ENCODE assay signal across 10 cellular contexts in genomic region chr10:98445200-98445812, GRCh38. TPM values are rescaled to one million over a fixed set of nuclear protein-coding genes. Genes with fewer than 3 reads are reported as not detected.
DNase-seq lines count a peak whose midpoint lies in the region; ATAC-seq, FAIRE-seq and TF ChIP-seq lines count a peak whose summit lies in the region.
"Had no signal": no experiment of that assay in that cellular context is flagged by ENCODE, and none has a peak within 500 bp of the region (broad histone marks: within the 10 kb centered on the region; RNA-seq: fewer than 3 reads in every experiment).

No MANE protein-coding gene starts in this region.

- no peak overlapping the region for H3T11ph ChIP-seq in H9 (ENCODE audit: low read length)

- TF ChIP-seq RAD21 in A549 (conservative IDR thresholded peaks at IDR 0.05 in 1 of 2, IDR thresholded peaks at IDR 0.05 in 1 of 2) (no peak), GM12878 (IDR thresholded peaks at IDR 0.05; ENCODE audit: insufficient read depth, low read depth, low read length) (no peak)

- no peak overlapping the region for H2BK20ac ChIP-seq in H9 (ENCODE audit: low read depth, low read length, poor library complexity, severe bottlenecking)

- H4K5ac ChIP-seq in H9 (ENCODE audit: insufficient read length, low read depth, low read length): no peak overlapping the region

- CTCF ChIA-PET in A549 (lab: Yijun Ruan, JAX): interaction anchor here (1.5 to 1.9 kb wide), 3 partner anchors 9 to 22 kb away, joined by 5 to 9 read pairs (median 5); no protein-coding TSS in a partner anchor
- CTCF ChIA-PET in GM12878 (lab: Yijun Ruan, JAX): interaction anchor here (1.6 to 4.7 kb wide), 4 partner anchors 17 to 105 kb away, joined by 3 to 22 read pairs (median 6); no protein-coding TSS in a partner anchor

- H4K8ac ChIP-seq in H9 (replicated peaks; ENCODE audit: insufficient read length, low read depth, low read length): no peak overlapping the region

- no peaks in the 10 kb centered on the region for H3K23me2 ChIP-seq in H9 (ENCODE audit: insufficient read length, low read depth, low read length, poor library complexity, severe bottlenecking)

- FAIRE-seq in A549 (lab: Jason Lieb, UNC) (no peak), GM12878 (lab: Jason Lieb, UNC) (no peak)

- no peak overlapping the region; a peak in 1 of 6 replicates for H3K27ac ChIP-seq in A549
- no peak overlapping the region for H3K27ac ChIP-seq in H9 (ENCODE audit: insufficient read length, low read depth, low read length)
- peak overlapping the region; percentile 91 for H3K27ac ChIP-seq in GM12878 (ENCODE audit: control insufficient read depth, insufficient read depth)
- H3K27ac ChIP-seq in mucosa of rectum (ENCODE audit: low read depth in 2 of 2, low read length in 2 of 2): no peak overlapping the region

- H3K9ac ChIP-seq in H9 (ENCODE audit: extremely low read depth, insufficient read length, low read length) (no peak overlapping the region), GM12878 (ENCODE audit: control insufficient read depth, insufficient read depth, low read length) (peak overlapping the region; percentile 93), mucosa of rectum (ENCODE audit: low read depth in 1 of 2, low read length in 2 of 2) (peak overlapping the region in 1 of 2 donors; percentile 52)

- TF ChIP-seq EP300 in A549 (IDR thresholded peaks at IDR 0.05) (no peak), GM12878 (IDR thresholded peaks at IDR 0.05; ENCODE audit: borderline replicate concordance in 1 of 2, control insufficient read depth in 1 of 2, low read depth in 2 of 2, low read length in 2 of 2) (no peak)

- no peak overlapping the region for H3K56ac ChIP-seq in H9 (ENCODE audit: insufficient read length, low read depth, low read length)

- H2AK5ac ChIP-seq in H9 (ENCODE audit: insufficient read length, low read length): no peak overlapping the region

- no peaks in the 10 kb centered on the region for H3K79me1 ChIP-seq in H9 (ENCODE audit: insufficient read depth, low read depth, low read length, poor library complexity, severe bottlenecking)

- H3K9me3 ChIP-seq in A549 (peaks cover 9% of the 10 kb centered on the region; the same call in 2 of the 3 replicates), H9 (ENCODE audit: control insufficient read depth, low read depth, low read length) (no peaks in the 10 kb centered on the region), GM12878 (replicated peaks; ENCODE audit: control insufficient read depth, insufficient read depth, low read length) (no peaks in the 10 kb centered on the region), mucosa of rectum (ENCODE audit: control insufficient read depth in 2 of 2, low read length in 2 of 2) (no peaks in the 10 kb centered on the region)

- no peak overlapping the region for H3K23ac ChIP-seq in H9 (ENCODE audit: insufficient read length, low read depth, low read length)

- H3K4ac ChIP-seq in H9 (ENCODE audit: low read depth, low read length): no peak overlapping the region

- peaks cover 5 to 6% of the 10 kb centered on the region in 2 experiments; a peak in 3 of 4 replicates for H3K4me1 Mint-ChIP-seq in H9

- DNase-seq in A549 (ENCODE audit: low read depth in 1 of 2, low spot score in 1 of 2) (no peak), H9 (no peak), GM12878 (ENCODE audit: low read depth, low spot score) (no peak), NOMO-1 treated with dmso at 0.1 percent for 144 hours (lab: John Stamatoyannopoulos, UW; ENCODE audit: unreplicated experiment) (no peak), NCI-H2029 treated with DMSO at 0.1 percent for 48 hours (lab: John Stamatoyannopoulos, UW) (no peak), NCI-H1694 (lab: John Stamatoyannopoulos, UW) (no peak)
- DNase-seq in activated effector memory CD4-positive, alpha-beta T cell treated with Interleukin-2 at 50 U/mL for 16 hours: no peak
- DNase-seq: activated CD4-positive, alpha-beta T cell treated with anti-CD3 and anti-CD28 coated beads for 1 hour; NCI-H1436 had no signal

- peak in 1 of 2 experiments; percentile 4; a peak in 1 of 6 replicates for ATAC-seq in A549
- no peak for ATAC-seq in GM12878

- POLR2A ChIA-PET in A549 (lab: Yijun Ruan, JAX) (no interaction called here), GM12878 (lab: Charles Lee) (interaction anchor here (1.7 kb wide), 1 partner anchor 32 kb away, joined by 3 read pairs; no protein-coding TSS in a partner anchor)

- H3K36me3 ChIP-seq in GM12878 (ENCODE audit: control insufficient read depth in 2 of 2, insufficient read depth in 2 of 2, low read length in 1 of 2): peaks cover 3 to 6% of the 10 kb centered on the region in 2 experiments
- peaks cover 27 to 30% of the 10 kb centered on the region in 2 donors for H3K36me3 ChIP-seq in mucosa of rectum (ENCODE audit: control insufficient read depth in 2 of 2, insufficient read depth in 2 of 2, low read length in 2 of 2)

- H3K36me3 Mint-ChIP-seq in H9 (ENCODE audit: insufficient read depth in 1 of 3, low read depth in 3 of 3): peaks cover 40 to 47% (median 47%) of the 10 kb centered on the region in 3 experiments

- H4K20me1 ChIP-seq in H9 (ENCODE audit: control insufficient read depth, insufficient read depth, insufficient read length) (no peaks in the 10 kb centered on the region), GM12878 (ENCODE audit: control insufficient read depth, insufficient read depth) (no peaks in the 10 kb centered on the region; the same call in 1 of the 2 replicates)

- H3K79me2 ChIP-seq in H9 (ENCODE audit: insufficient read depth, low read length) (no peaks in the 10 kb centered on the region), GM12878 (ENCODE audit: control insufficient read depth, insufficient read depth, low read length) (peaks cover 30% of the 10 kb centered on the region)

- H4K91ac ChIP-seq in H9 (ENCODE audit: insufficient read length, low read depth, low read length): peak overlapping the region; percentile 35

- H2BK15ac ChIP-seq in H9 (ENCODE audit: low read depth, low read length): no peak overlapping the region

- intact Hi-C loops in GM12878 (cut with micrococcal nuclease; ENCODE audit: unreplicated experiment): no loop called here

- peak overlapping the region; percentile 79 for H3K4me2 ChIP-seq in A549
- H3K4me2 ChIP-seq in H9 (ENCODE audit: insufficient read depth, insufficient read length, low read length): peak overlapping the region; percentile 30
- H3K4me2 ChIP-seq in GM12878 (ENCODE audit: control insufficient read depth, insufficient read depth): peak overlapping the region; percentile 78

- H2BK5ac ChIP-seq in H9 (ENCODE audit: insufficient read length, low read length): no peak overlapping the region

- H2BK12ac ChIP-seq in H9 (ENCODE audit: insufficient read length, low read depth, low read length): no peak overlapping the region

- TF ChIP-seq CTCF in A549 (IDR thresholded peaks at IDR 0.05) (no peak), H9 (conservative IDR thresholded peaks at IDR 0.05) (no peak), GM12878 (IDR thresholded peaks at IDR 0.05 in 2 of 3, conservative IDR thresholded peaks at IDR 0.05 in 1 of 3; ENCODE audit: control insufficient read depth in 2 of 3, extremely low read depth in 1 of 3, insufficient read depth in 1 of 3, low read depth in 3 of 3, low read length in 3 of 3) (no peak)

- peaks cover 3% of the 10 kb centered on the region; the same call in 1 of the 3 replicates for H3K4me1 ChIP-seq in A549
- no peaks in the 10 kb centered on the region for H3K4me1 ChIP-seq in H9 (ENCODE audit: insufficient read depth, low read length)
- H3K4me1 ChIP-seq in GM12878 (ENCODE audit: control insufficient read depth, insufficient read depth, low read length): peaks cover 15% of the 10 kb centered on the region
- H3K4me1 ChIP-seq in mucosa of rectum (ENCODE audit: control insufficient read depth in 2 of 2, insufficient read depth in 2 of 2, low read length in 2 of 2): peaks cover 2 to 14% of the 10 kb centered on the region in 2 donors

- peaks cover 0 to 7% of the 10 kb centered on the region in 2 experiments; a peak in 3 of 5 replicates for H3K9me3 Mint-ChIP-seq in H9

- H3K4me3 ChIP-seq in A549: no peak overlapping the region; the same call in 2 of the 3 replicates
- H3K4me3 ChIP-seq in GM12878: peak overlapping the region; percentile 84
- H3K4me3 ChIP-seq in mucosa of rectum (ENCODE audit: low read length in 2 of 2): peak overlapping the region; percentile 79 to 90

- SMC1A ChIA-PET in GM12878 (lab: Charles Lee; ENCODE audit: uncharacterized antibody, unreplicated experiment): interaction anchor here (1.0 kb wide), 1 partner anchor 22 kb away, joined by 4 read pairs; no protein-coding TSS in a partner anchor

- 0 out of 2 replicates have a peak, but pooled peaks cover under 1% of the 10 kb centered on the region for H3K27me3 Mint-ChIP-seq in H9 (ENCODE audit: low read depth)

- BruUV-seq in GM12878 (replicated peaks; lab: Mats Ljungman, UMichigan): no TSS peak

- H3K18ac ChIP-seq in H9 (ENCODE audit: insufficient read length, low read depth, low read length): no peak overlapping the region

- H3K27ac Mint-ChIP-seq in H9: no peak overlapping the region

- H2AFZ ChIP-seq in H9 (ENCODE audit: low read length) (no peak overlapping the region), GM12878 (ENCODE audit: control insufficient read depth, low read depth, low read length) (no peak overlapping the region)

- H3K14ac ChIP-seq in H9 (ENCODE audit: insufficient read depth, low read length): no peak overlapping the region

- H3K27me3 ChIP-seq in H9 (ENCODE audit: insufficient read depth, low read length): no peaks in the 10 kb centered on the region
- no peaks in the 10 kb centered on the region for H3K27me3 ChIP-seq in GM12878 (replicated peaks in 1 of 2; ENCODE audit: control insufficient read depth in 2 of 2, insufficient read depth in 2 of 2, low read length in 1 of 2)
- no peaks in the 10 kb centered on the region for H3K27me3 ChIP-seq in mucosa of rectum (ENCODE audit: control insufficient read depth in 2 of 2, insufficient read depth in 2 of 2, low read length in 2 of 2)

- no peak for TF ChIP-seq POLR2A in A549 (IDR thresholded peaks at IDR 0.05; ENCODE audit: low read length)
- no peak; the same call in 1 of the 2 replicates for TF ChIP-seq POLR2A in GM12878 (IDR thresholded peaks at IDR 0.05; ENCODE audit: low read depth, low read length)

- in situ Hi-C loops in GM12878 (cut with MboI): no loop called here

- RAD21 ChIA-PET in GM12878 (lab: Charles Lee; ENCODE audit: unreplicated experiment): interaction anchor here (0.7 to 0.9 kb wide), 2 partner anchors 41 kb away, joined by 3 read pairs; no protein-coding TSS in a partner anchor

- WGBS in A549 (ENCODE audit: missing lambda C conversion rate): 90% methylated on average over 10 of the region's 10 CpGs
- no CpG with 5 or more reads among the region's 10 CpGs for WGBS in H9 (ENCODE audit: extremely low coverage, insufficient read length, low lambda C conversion rate)
- 90% methylated on average over 10 of the region's 10 CpGs for WGBS in GM12878 (ENCODE audit: insufficient coverage, insufficient replicate concordance, low lambda C conversion rate, missing lambda C conversion rate)

- H2BK120ac ChIP-seq in H9 (ENCODE audit: low read depth, low read length, poor library complexity, severe bottlenecking): no peak overlapping the region

- H3K4me3 Mint-ChIP-seq in H9: peak overlapping the region; percentile 83 to 84

RNA-seq across cellular contexts. Expression of gene HPS1, which starts 1.4 kb away (rescaled TPM):
- polyA plus RNA-seq in A549 (2011; rRNA removed) (28.2 and 28.9 TPM in 2 replicates), A549 (2017; fragmentation: RNase III; extraction: RNeasy Plus Mini Kit Qiagen cat#74134 plus additional on column Dnase treatment) (22.3 to 25.1 TPM (median 23.5 TPM) in 3 replicates), GM12878 (2011; rRNA removed) (36.7 and 58.7 TPM in 2 replicates), GM12878 (2014; fragmentation: Illumina TruSeq; extraction: Trizol) (36.5 and 45.8 TPM in 2 replicates), GM12878 (2014; fragmentation: Nextera tagmentation; extraction: Ambion mirVana) (10 to 100 TPM; 27.9 to 35.8 TPM), GM12878 (2014; rRNA removed) (59.3 and 65.2 TPM in 2 replicates), GM12878 (2016; fragmentation: Nextera tagmentation; extraction: Ambion mirVana) (100 to 1,000 TPM; 123 to 138 TPM)
- polyA plus RNA-seq in A549 (2012; cell fraction: cytosol; rRNA removed): 37.1 and 41.9 TPM in 2 replicates
- 66.5 and 76.8 TPM in 2 replicates for polyA plus RNA-seq in A549 (2012; cell fraction: nucleus; rRNA removed)
- 35.4 and 36.1 TPM in 2 replicates for polyA minus RNA-seq in A549 (2011; rRNA and poly(A)+ RNA removed)
- total RNA-seq in H9 (2021) (46.8 and 47.4 TPM in 2 replicates), GM12878 (2014; rRNA removed) (44.5 and 50.8 TPM in 2 replicates), GM12878 (2014; rRNA removed; fragmentation: Illumina TruSeq; extraction: Trizol) (26.0 and 27.1 TPM in 2 replicates), GM12878 (2021) (63.9 and 71.5 TPM in 2 replicates)
- 119 and 128 TPM in 2 replicates for total RNA-seq in GM12878 (2013; cell fraction: nucleolus; rRNA removed)
- 19.7 TPM for polyA plus RNA-seq in GM12878 (2011; ENCODE audit: low read depth)
- polyA plus RNA-seq in GM12878 (2011; cell fraction: cytosol; rRNA removed): 55.6 and 67.7 TPM in 2 replicates
- polyA plus RNA-seq in GM12878 (2011; cell fraction: nucleus; rRNA removed): 252 and 294 TPM in 2 replicates
- 53.6 and 53.9 TPM in 2 replicates for polyA plus RNA-seq in GM12878 (2012)
- polyA minus RNA-seq in GM12878 (2011; rRNA and poly(A)+ RNA removed): 45.6 and 57.2 TPM in 2 replicates
- 21.9 and 23.4 TPM in 2 replicates for polyA minus RNA-seq in GM12878 (2011; cell fraction: cytosol; rRNA and poly(A)+ RNA removed)
- polyA minus RNA-seq in GM12878 (2011; cell fraction: nucleus; rRNA and poly(A)+ RNA removed): 68.9 and 118 TPM in 2 replicates

RNA-seq across cellular contexts. Expression of gene PYROXD2, which starts 30.3 kb away (rescaled TPM):
- polyA plus RNA-seq in A549 (2011; rRNA removed) (4.6 and 7.7 TPM in 2 replicates), A549 (2017; fragmentation: RNase III; extraction: RNeasy Plus Mini Kit Qiagen cat#74134 plus additional on column Dnase treatment) (6.3 to 8.0 TPM (median 7.2 TPM) in 3 replicates), GM12878 (2011; rRNA removed) (5.0 and 7.6 TPM in 2 replicates), GM12878 (2014; fragmentation: Illumina TruSeq; extraction: Trizol) (1.1 and 4.8 TPM in 2 replicates), GM12878 (2014; fragmentation: Nextera tagmentation; extraction: Ambion mirVana) (10 to 100 TPM; 10.8 to 11.8 TPM), GM12878 (2014; rRNA removed) (10.4 and 13.6 TPM in 2 replicates), GM12878 (2016; fragmentation: Nextera tagmentation; extraction: Ambion mirVana) (10 to 100 TPM; 14.2 to 15.8 TPM)
- polyA plus RNA-seq in A549 (2012; cell fraction: cytosol; rRNA removed): 6.3 TPM in 2 replicates
- polyA plus RNA-seq in A549 (2012; cell fraction: nucleus; rRNA removed): 18.8 and 27.3 TPM in 2 replicates
- 6.2 and 7.0 TPM in 2 replicates for polyA minus RNA-seq in A549 (2011; rRNA and poly(A)+ RNA removed)
- total RNA-seq in H9 (2021) (2.1 and 5.3 TPM in 2 replicates), GM12878 (2014; rRNA removed) (8.1 and 9.2 TPM in 2 replicates), GM12878 (2014; rRNA removed; fragmentation: Illumina TruSeq; extraction: Trizol) (5.3 and 7.2 TPM in 2 replicates), GM12878 (2021) (9.5 and 11.3 TPM in 2 replicates)
- total RNA-seq in GM12878 (2013; cell fraction: nucleolus; rRNA removed): 28.8 and 34.3 TPM in 2 replicates
- polyA plus RNA-seq in GM12878 (2011; ENCODE audit: low read depth): 0.87 TPM
- polyA plus RNA-seq in GM12878 (2011; cell fraction: cytosol; rRNA removed): 4.3 and 9.9 TPM in 2 replicates
- polyA plus RNA-seq in GM12878 (2011; cell fraction: nucleus; rRNA removed): 37.1 and 47.3 TPM in 2 replicates
- 5.0 and 5.5 TPM in 2 replicates for polyA plus RNA-seq in GM12878 (2012)
- polyA minus RNA-seq in GM12878 (2011; rRNA and poly(A)+ RNA removed): 1.9 and 3.3 TPM in 2 replicates
- 1.5 and 1.8 TPM in 2 replicates for polyA minus RNA-seq in GM12878 (2011; cell fraction: cytosol; rRNA and poly(A)+ RNA removed)
- 3.4 and 5.2 TPM in 2 replicates for polyA minus RNA-seq in GM12878 (2011; cell fraction: nucleus; rRNA and poly(A)+ RNA removed)
